In genomic region chr12:81080431-81080983, GRCh38 we compare ENCODE assay signal across 13 cellular contexts. TPM values are rescaled to one million over a fixed set of nuclear protein-coding genes. Genes with fewer than 3 reads are reported as not detected.
DNase-seq lines count a peak whose midpoint lies in the region; ATAC-seq, FAIRE-seq and TF ChIP-seq lines count a peak whose summit lies in the region.
"Had no signal": no experiment of that assay in that cellular context is flagged by ENCODE, and none has a peak within 500 bp of the region (broad histone marks: within the 10 kb centered on the region; RNA-seq: fewer than 3 reads in every experiment).

No MANE protein-coding gene starts in this region.

- H3K4me3 Mint-ChIP-seq in GM23338 = peak overlapping the region; percentile 86; the same call in 1 of the 3 replicates

- no peak for TF ChIP-seq CTCF in GM23338 (conservative IDR thresholded peaks at IDR 0.05; ENCODE audit: low read depth in 2 of 2)
- TF ChIP-seq CTCF in HepG2 (CRISPR knock-in tag; IDR thresholded peaks at IDR 0.05) = no peak

- no peaks in the 10 kb centered on the region for H3K9me2 ChIP-seq in GM23338 (ENCODE audit: insufficient read depth)

- TF ChIP-seq EP300 in HepG2 (IDR thresholded peaks at IDR 0.05; ENCODE audit: low read depth in 2 of 2, low read length in 2 of 2) (no peak), HepG2 (CRISPR knock-in tag; IDR thresholded peaks at IDR 0.05; ENCODE audit: borderline replicate concordance) (no peak)

- H3K4me2 ChIP-seq in GM23338 (peak overlapping the region; percentile 95; the same call in 1 of the 2 replicates), HepG2 (ENCODE audit: low read depth, low read length) (peak overlapping the region; percentile 90)

- ATAC-seq in GM23338 (no peak), HepG2 (no peak)
- ATAC-seq: GM12878 had no signal

- H3K27me3 ChIP-seq in GM23338 (ENCODE audit: insufficient read depth) = no peaks in the 10 kb centered on the region
- H3K27me3 ChIP-seq in HepG2 (ENCODE audit: control insufficient read depth in 1 of 2, insufficient read depth in 2 of 2, low read length in 2 of 2) = no peaks in the 10 kb centered on the region; a peak in 1 of 5 replicates
- H3K27me3 ChIP-seq in skeletal muscle tissue (ENCODE audit: control insufficient read depth in 3 of 3, insufficient read depth in 3 of 3, low read length in 3 of 3) = no peaks in the 10 kb centered on the region

- BruUV-seq in HepG2 (replicated peaks; lab: Mats Ljungman, UMichigan) = no TSS peak

- peaks cover 78% of the 10 kb centered on the region for H3K4me1 Mint-ChIP-seq in GM23338

- no peak overlapping the region for H3K4me3 ChIP-seq in GM23338
- peak overlapping the region; percentile 8 to 94 (median 85); a peak in 5 of 6 replicates for H3K4me3 ChIP-seq in HepG2 (replicated peaks in 1 of 3; ENCODE audit: insufficient read depth in 1 of 3, low read depth in 2 of 3, low read length in 3 of 3)
- H3K4me3 ChIP-seq in skeletal muscle tissue (ENCODE audit: low read length in 3 of 3) = peak overlapping the region; percentile 33 to 89 (median 59)
- H3K4me3 ChIP-seq: GM12878 had no signal

- H3F3A ChIP-seq in GM23338 (replicated peaks; ENCODE audit: low read depth) = no peaks in the 10 kb centered on the region

- no peak for DNase-seq in GM23338 (ENCODE audit: low spot score)
- no peak for DNase-seq in HepG2 (ENCODE audit: low spot score)
- no peak for DNase-seq in stimulated activated CD8-positive, alpha-beta memory T cell treated with anti-CD3 and anti-CD28 coated beads, Interleukin-4, amount 100 ng/mL, for 48 hours
- no peak for DNase-seq in NCI-H2227 treated with DMSO at 0.1 percent for 48 hours (lab: John Stamatoyannopoulos, UW)
- DNase-seq in stimulated activated naive CD4-positive, alpha-beta T cell treated with Interleukin-2 at 50 U/mL for 16 hours (lab: John Stamatoyannopoulos, UW) = no peak
- DNase-seq in activated CD8-positive, alpha-beta memory T cell treated with anti-CD3 and anti-CD28 coated beads, Interleukin-2, amount 50 U/mL, for 4 hours = no peak
- DNase-seq: activated naive CD4-positive, alpha-beta T cell treated with anti-CD3 and anti-CD28 coated beads, Interleukin-2, amount 50 U/mL, for 16 hours; Karpas-422; NCI-H1930 had no signal

- intact Hi-C loops in HepG2 (cut with micrococcal nuclease; ENCODE audit: unreplicated experiment) = no loop called here

- POLR2A ChIA-PET in HepG2 (lab: Yijun Ruan, JAX) = interaction anchor here (1.0 to 3.5 kb wide), 4 partner anchors 14 to 143 kb away, joined by 4 to 19 read pairs (median 6); partner anchors contain the start of gene LIN7A

- 41% methylated on average over 4 of the region's 4 CpGs for WGBS in HepG2 (ENCODE audit: low lambda C conversion rate)

- no peaks in the 10 kb centered on the region for H3K9me3 ChIP-seq in HepG2 (ENCODE audit: low read length)
- no peaks in the 10 kb centered on the region for H3K9me3 ChIP-seq in skeletal muscle tissue (ENCODE audit: control insufficient read depth in 3 of 3, low read length in 3 of 3)

- H3K9me3 Mint-ChIP-seq in GM23338 = no peaks in the 10 kb centered on the region

- CTCF ChIA-PET in HepG2 (lab: Yijun Ruan, JAX; ENCODE audit: low intra/inter-chr PET ratio, low total read pairs) = no interaction called here

- no peak for TF ChIP-seq RAD21 in HepG2 (CRISPR knock-in tag; IDR thresholded peaks at IDR 0.05)

- H4K20me1 ChIP-seq in GM23338 (replicated peaks; ENCODE audit: insufficient read depth) (no peaks in the 10 kb centered on the region), HepG2 (ENCODE audit: insufficient read depth, low read length) (no peaks in the 10 kb centered on the region)

- FAIRE-seq in endometrium (lab: Jason Lieb, UNC) = peak; percentile 55
- FAIRE-seq in HepG2 (lab: Jason Lieb, UNC) = peak; percentile 8
- FAIRE-seq: GM12878 had no signal

- H3K4me1 ChIP-seq in GM23338 (ENCODE audit: insufficient read depth) (peaks cover 54% of the 10 kb centered on the region), HepG2 (ENCODE audit: insufficient read depth, low read length) (peaks cover 83% of the 10 kb centered on the region), skeletal muscle tissue (ENCODE audit: control insufficient read depth in 3 of 3, insufficient read depth in 3 of 3, low read length in 3 of 3) (peaks cover 16 to 18% (median 17%) of the 10 kb centered on the region in 3 donors)

- H3K27ac ChIP-seq in GM23338 (ENCODE audit: low read depth) (no peak overlapping the region), HepG2 (ENCODE audit: extremely low read length, insufficient read depth, low read length) (peak overlapping the region; percentile 81), skeletal muscle tissue (ENCODE audit: low read depth, low read length) (peak overlapping the region; percentile 83)
- H3K27ac ChIP-seq: C4-2B had no signal

- H3K27me3 Mint-ChIP-seq in GM23338 (ENCODE audit: insufficient read depth, low read depth, poor library complexity) = peaks cover 3% of the 10 kb centered on the region

- TF ChIP-seq POLR2A in HepG2 (IDR thresholded peaks at IDR 0.05; ENCODE audit: insufficient read depth in 1 of 2, low read depth in 2 of 2, low read length in 2 of 2) = no peak

- no peaks in the 10 kb centered on the region for H3K36me3 Mint-ChIP-seq in GM23338 (ENCODE audit: low read depth)

- in situ Hi-C loops in HepG2 (cut with HindIII; ENCODE audit: extremely low pct_ligation_motif_present, low pct_unique_long_range_greater_than_20kb) = no loop called here

- H3K27ac Mint-ChIP-seq in GM23338 = no peak overlapping the region

- H3K79me2 ChIP-seq in GM23338 (replicated peaks; ENCODE audit: insufficient read depth) (peaks cover 43% of the 10 kb centered on the region), HepG2 (ENCODE audit: insufficient read depth, low read length) (peaks cover 77% of the 10 kb centered on the region)

- no peaks in the 10 kb centered on the region for H3K36me3 ChIP-seq in GM23338 (ENCODE audit: insufficient read depth)
- no peaks in the 10 kb centered on the region for H3K36me3 ChIP-seq in HepG2 (replicated peaks in 1 of 2; ENCODE audit: control insufficient read depth in 1 of 2, insufficient read depth in 2 of 2, low read length in 2 of 2)
- no peaks in the 10 kb centered on the region for H3K36me3 ChIP-seq in skeletal muscle tissue (ENCODE audit: control insufficient read depth in 3 of 3, insufficient read depth in 3 of 3, low read length in 3 of 3)

- peak overlapping the region; percentile 86 for H3K9ac ChIP-seq in HepG2 (ENCODE audit: insufficient read depth, low read depth, low read length)
- H3K9ac ChIP-seq in skeletal muscle tissue (ENCODE audit: low read depth in 1 of 3, low read length in 3 of 3) = peak overlapping the region; percentile 48 to 92 (median 80)

- no peak overlapping the region for H2AFZ ChIP-seq in GM23338
- no peak overlapping the region for H2AFZ ChIP-seq in HepG2 (ENCODE audit: low read length)

TF ChIP-seq in GM23338, 12 proteins besides CTCF, POLR2A, EP300 and RAD21 (continues in another document):
- no peak for TF ChIP-seq JUNB (IDR thresholded peaks at IDR 0.05; ENCODE audit: unreplicated experiment)
- TF ChIP-seq ETS1 (IDR thresholded peaks at IDR 0.05) = no peak

RNA-seq across cellular contexts. Expression of gene ACSS3, which starts 2.6 kb away (rescaled TPM):
- 22.5 and 28.9 TPM in 2 replicates for total RNA-seq in GM23338 (2014; rRNA removed; shearing (Covaris generic))
- polyA plus RNA-seq in GM23338 (2016; fragmentation: Nextera tagmentation; extraction: Ambion mirVana) (5.2 and 7.4 TPM in 2 replicates), HepG2 (2011; rRNA removed) (68.6 and 79.5 TPM in 2 replicates)
- total RNA-seq in HepG2 (2016; rRNA removed; fragmentation: Illumina TruSeq; extraction: Trizol) (86.3 and 95.7 TPM in 2 replicates), skeletal muscle tissue (14.6 TPM)
- 16.5 and 17.3 TPM in 2 replicates for total RNA-seq in HepG2 (2016; cell fraction: cytosol; rRNA removed; fragmentation: Illumina TruSeq; extraction: Trizol; ENCODE audit: low read depth)
- 83.9 and 102 TPM in 2 replicates for total RNA-seq in HepG2 (2016; cell fraction: insoluble cytoplasmic fraction; rRNA removed; fragmentation: Illumina TruSeq; extraction: Trizol)
- total RNA-seq in HepG2 (2016; cell fraction: membrane; rRNA removed; fragmentation: Illumina TruSeq; extraction: Trizol) = 23.5 and 28.5 TPM in 2 replicates
- 133 TPM in 2 replicates for total RNA-seq in HepG2 (2016; cell fraction: nucleus; rRNA removed; fragmentation: Illumina TruSeq; extraction: Trizol)
- polyA plus RNA-seq in HepG2 (2011; cell fraction: cytosol; rRNA removed) = 53.2 and 78.7 TPM in 2 replicates
- polyA plus RNA-seq in HepG2 (2011; cell fraction: nucleus; rRNA removed) = 56.5 and 68.3 TPM in 2 replicates
- 56.8 and 59.4 TPM in 2 replicates for polyA plus RNA-seq in HepG2 (2012)
- polyA plus RNA-seq in HepG2 (2016; cell fraction: cytosol; fragmentation: Illumina TruSeq; extraction: Trizol; ENCODE audit: low read depth) = 7.4 and 7.7 TPM in 2 replicates
- 88.8 and 97.6 TPM in 2 replicates for polyA plus RNA-seq in HepG2 (2016; cell fraction: insoluble cytoplasmic fraction; fragmentation: Illumina TruSeq; extraction: Trizol; ENCODE audit: low read depth)
- polyA plus RNA-seq in HepG2 (2016; cell fraction: membrane; fragmentation: Illumina TruSeq; extraction: Trizol; ENCODE audit: low read depth) = 12.9 and 14.0 TPM in 2 replicates
- polyA plus RNA-seq in HepG2 (2016; cell fraction: nucleus; fragmentation: Illumina TruSeq; extraction: Trizol; ENCODE audit: insufficient read depth, low read depth) = 72.3 and 73.1 TPM in 2 replicates
- 96.5 TPM in 1 of 2 replicates, not detected in the other for polyA minus RNA-seq in HepG2 (2011; rRNA and poly(A)+ RNA removed; ENCODE audit: low replicate concordance)
- 99.5 and 134 TPM in 2 replicates for polyA minus RNA-seq in HepG2 (2011; cell fraction: cytosol; rRNA and poly(A)+ RNA removed)
- 426 and 440 TPM in 2 replicates for polyA minus RNA-seq in HepG2 (2011; cell fraction: nucleus; rRNA and poly(A)+ RNA removed)
- polyA plus RNA-seq: GM12878 had no signal
